Comparison of ENCODE assay signal across 23 cellular contexts in genomic region chr2:117963446-117963845, GRCh38. TPM values are rescaled to one million over a fixed set of nuclear protein-coding genes. Genes with fewer than 3 reads are reported as not detected.
DNase-seq lines count a peak whose midpoint lies in the region; ATAC-seq, FAIRE-seq and TF ChIP-seq lines count a peak whose summit lies in the region.
"Had no signal": no experiment of that assay in that cellular context is flagged by ENCODE, and none has a peak within 500 bp of the region (broad histone marks: within the 10 kb centered on the region; RNA-seq: fewer than 3 reads in every experiment).

No MANE protein-coding gene starts in this region.

- H3K79me2 ChIP-seq in SK-N-SH (ENCODE audit: insufficient read depth), result no peaks in the 10 kb centered on the region
- H3K79me2 ChIP-seq in astrocyte (ENCODE audit: insufficient read depth, low read length), result no peaks in the 10 kb centered on the region
- no peaks in the 10 kb centered on the region for H3K79me2 ChIP-seq in neural progenitor cell (ENCODE audit: low read depth)

- H3K4me3 Mint-ChIP-seq in astrocyte (ENCODE audit: unreplicated experiment) (no peak overlapping the region), neural progenitor cell (no peak overlapping the region)
- H3K4me3 Mint-ChIP-seq: CD4-positive, CD25-positive, alpha-beta regulatory T cell; IgD-negative memory B cell had no signal

- H3K27ac ChIP-seq in SK-N-SH (ENCODE audit: low read depth in 2 of 2, low read length in 1 of 2) (no peak overlapping the region), astrocyte (ENCODE audit: low read depth, low read length) (no peak overlapping the region), neural progenitor cell (peak overlapping the region; percentile 75)
- H3K27ac ChIP-seq: 22Rv1, HL-60, KMS-11, SJSA1 had no signal

- TF ChIP-seq CTCF in SK-N-SH (IDR thresholded peaks at IDR 0.05) (no peak), astrocyte (IDR thresholded peaks at IDR 0.05; ENCODE audit: insufficient read depth, low read depth, low read length) (no peak), neural progenitor cell (IDR thresholded peaks at IDR 0.05) (no peak)

- TF ChIP-seq EP300 in SK-N-SH (IDR thresholded peaks at IDR 0.05; ENCODE audit: borderline replicate concordance in 1 of 2, low read depth in 1 of 2, low read length in 1 of 2), result no peak

- H3F3A ChIP-seq in SK-N-SH (replicated peaks; ENCODE audit: insufficient read depth) (peaks cover 14% of the 10 kb centered on the region), neural progenitor cell (ENCODE audit: low read depth) (peaks cover 15% of the 10 kb centered on the region)

- H3K4me2 ChIP-seq in SK-N-SH, result no peak overlapping the region
- no peak overlapping the region for H3K4me2 ChIP-seq in astrocyte (ENCODE audit: low read length)
- peak overlapping the region; percentile 59 for H3K4me2 ChIP-seq in neural progenitor cell
- H3K4me2 ChIP-seq: KMS-11 had no signal

- WGBS in SK-N-SH (ENCODE audit: low lambda C conversion rate), result 100% methylated on average over 1 of the region's 1 CpG

- POLR2A ChIA-PET in SK-N-SH (lab: Yijun Ruan, JAX), result no interaction called here

- H4K20me1 ChIP-seq in SK-N-SH (ENCODE audit: insufficient read depth) (no peaks in the 10 kb centered on the region), astrocyte (ENCODE audit: insufficient read depth, low read length) (no peaks in the 10 kb centered on the region), neural progenitor cell (ENCODE audit: low read depth) (no peaks in the 10 kb centered on the region)

- CTCF ChIA-PET in SK-N-SH (lab: Yijun Ruan, JAX), result interaction anchor here (1.2 to 2.1 kb wide), 2 partner anchors 40 kb away, joined by 4 to 7 read pairs; no protein-coding TSS in a partner anchor

- H3K4me3 ChIP-seq in SK-N-SH (ENCODE audit: low read depth in 2 of 2, low read length in 1 of 2), result no peak overlapping the region
- H3K4me3 ChIP-seq in astrocyte (ENCODE audit: insufficient read depth, low read depth, low read length), result no peak overlapping the region
- no peak overlapping the region for H3K4me3 ChIP-seq in neural progenitor cell
- H3K4me3 ChIP-seq: SJSA1 had no signal

- H3K27me3 ChIP-seq in SK-N-SH (ENCODE audit: insufficient read depth) (no peaks in the 10 kb centered on the region), astrocyte (ENCODE audit: insufficient read depth, low read length) (no peaks in the 10 kb centered on the region), neural progenitor cell (no peaks in the 10 kb centered on the region)
- H3K27me3 ChIP-seq: SJSA1 had no signal

- DNase-seq in SK-N-SH, result no peak
- peak; percentile 56 for DNase-seq in astrocyte (ENCODE audit: low read depth)
- no peak for DNase-seq in neural progenitor cell (ENCODE audit: low spot score)
- DNase-seq in SKM-1 treated with dmso at 0.1 percent for 144 hours (lab: John Stamatoyannopoulos, UW; ENCODE audit: unreplicated experiment), result no peak
- no peak for DNase-seq in activated CD8-positive, alpha-beta memory T cell treated with anti-CD3 and anti-CD28 coated beads, Interleukin-2, amount 50 U/mL, for 4 hours
- DNase-seq: CD4-positive, CD25-positive, alpha-beta regulatory T cell; DMS153; DND-41; HCEC 1CT; MM.1S; NCI-H2029; NCI-H446 treated with DMSO at 0.1 percent for 48 hours; NCI-H526 treated with DMSO at 0.1 percent for 48 hours; Right ventricle myocardium superior; RPMI8226 had no signal

- ATAC-seq in SK-N-SH treated with all-trans-retinoic acid at 6 μM for 48 hours (peak; percentile 29; the same call in 1 of the 3 replicates), GM21390 (IDR thresholded peaks at IDR 0.05; ENCODE audit: unreplicated experiment) (no peak)

- no peak for TF ChIP-seq RAD21 in SK-N-SH (IDR thresholded peaks at IDR 0.05; ENCODE audit: low read length)

- no peaks in the 10 kb centered on the region for H3K9me2 ChIP-seq in SK-N-SH

- H3K4me1 ChIP-seq in SK-N-SH (ENCODE audit: control insufficient read depth in 1 of 2, insufficient read depth in 2 of 2, low read depth in 1 of 2, low read length in 1 of 2), result peaks cover 0 to 21% of the 10 kb centered on the region in 2 experiments; a peak in 3 of 4 replicates
- peaks cover 10% of the 10 kb centered on the region for H3K4me1 ChIP-seq in astrocyte (ENCODE audit: insufficient read depth, low read length)
- H3K4me1 ChIP-seq in neural progenitor cell, result peaks cover 32% of the 10 kb centered on the region

- peaks cover 13% of the 10 kb centered on the region for H3K4me1 Mint-ChIP-seq in astrocyte (ENCODE audit: low read depth, unreplicated experiment)
- peaks cover 9% of the 10 kb centered on the region for H3K4me1 Mint-ChIP-seq in neural progenitor cell
- H3K4me1 Mint-ChIP-seq: IgD-negative memory B cell had no signal

- H3K9me3 ChIP-seq in SK-N-SH, result no peaks in the 10 kb centered on the region
- H3K9me3 ChIP-seq in astrocyte (ENCODE audit: insufficient read depth, low read depth, low read length), result no peaks in the 10 kb centered on the region
- no peaks in the 10 kb centered on the region for H3K9me3 ChIP-seq in neural progenitor cell (ENCODE audit: low read depth)
- H3K9me3 ChIP-seq: SJSA1 had no signal

- H3K36me3 Mint-ChIP-seq in astrocyte (ENCODE audit: low read depth, unreplicated experiment) (peaks cover 11% of the 10 kb centered on the region), neural progenitor cell (peaks cover 1% of the 10 kb centered on the region)

- no peak overlapping the region for H3K9ac ChIP-seq in SK-N-SH
- H3K9ac ChIP-seq in astrocyte (ENCODE audit: low read length), result no peak overlapping the region
- no peak overlapping the region for H3K9ac ChIP-seq in neural progenitor cell
- H3K9ac ChIP-seq: KMS-11 had no signal

- H2AFZ ChIP-seq in SK-N-SH (ENCODE audit: low read depth) (no peak overlapping the region), astrocyte (ENCODE audit: low read depth, low read length) (no peak overlapping the region), neural progenitor cell (replicated peaks) (no peak overlapping the region)

- H3K27me3 Mint-ChIP-seq in astrocyte (ENCODE audit: low read depth, unreplicated experiment), result no peaks in the 10 kb centered on the region
- no peaks in the 10 kb centered on the region for H3K27me3 Mint-ChIP-seq in neural progenitor cell (ENCODE audit: insufficient read depth, low read depth)
- H3K27me3 Mint-ChIP-seq: CD4-positive, CD25-positive, alpha-beta regulatory T cell; IgD-negative memory B cell had no signal

- H3K9me3 Mint-ChIP-seq in astrocyte (ENCODE audit: unreplicated experiment) (no peaks in the 10 kb centered on the region), neural progenitor cell (no peaks in the 10 kb centered on the region)
- H3K9me3 Mint-ChIP-seq: CD4-positive, CD25-positive, alpha-beta regulatory T cell; IgD-negative memory B cell had no signal

- H3K27ac Mint-ChIP-seq in astrocyte (ENCODE audit: unreplicated experiment), result no peak overlapping the region
- no peak overlapping the region for H3K27ac Mint-ChIP-seq in neural progenitor cell

- H3K36me3 ChIP-seq in SK-N-SH (replicated peaks in 1 of 2; ENCODE audit: control insufficient read depth in 1 of 2, insufficient read depth in 2 of 2, low read length in 1 of 2), result peaks cover 37 to 57% of the 10 kb centered on the region in 2 experiments
- H3K36me3 ChIP-seq in astrocyte (ENCODE audit: insufficient read depth, low read length), result peaks cover 5% of the 10 kb centered on the region
- H3K36me3 ChIP-seq in neural progenitor cell, result no peaks in the 10 kb centered on the region

- FAIRE-seq in astrocyte (lab: Jason Lieb, UNC), result no peak
- FAIRE-seq: H1 had no signal

TF ChIP-seq in SK-N-SH treated with all-trans-retinoic acid at 6 μM for 48 hours, 23 proteins besides CTCF, POLR2A, EP300 and RAD21:
- TF ChIP-seq ISL1 (CRISPR knock-in tag; IDR thresholded peaks at IDR 0.05) (0 out of 2 replicates have a peak, but pooled peaks have one; percentile 14), OSR1 (CRISPR knock-in tag; IDR thresholded peaks at IDR 0.05) (no peak), SNAI2 (CRISPR knock-in tag; IDR thresholded peaks at IDR 0.05) (no peak), CSRNP3 (CRISPR knock-in tag; IDR thresholded peaks at IDR 0.05) (no peak)
TF ChIP-seq in SK-N-SH treated with all-trans-retinoic acid at 6 μM for 48 hours: peak in this region for 1.

TF ChIP-seq in SK-N-SH, 30 proteins besides CTCF, POLR2A, EP300 and RAD21 (continues in another document):
- no peak for TF ChIP-seq GATA2 (CRISPR knock-in tag; IDR thresholded peaks at IDR 0.05)
- no peak for TF ChIP-seq GABPA (IDR thresholded peaks at IDR 0.05; ENCODE audit: low read depth)
- no peak for TF ChIP-seq TAF1 (IDR thresholded peaks at IDR 0.05; ENCODE audit: borderline replicate concordance, low read depth, low read length)
- no peak for TF ChIP-seq ELF1 (IDR thresholded peaks at IDR 0.05)
- TF ChIP-seq USF1 (IDR thresholded peaks at IDR 0.05; ENCODE audit: borderline replicate concordance, low read depth), result no peak
- no peak for TF ChIP-seq NFIC (IDR thresholded peaks at IDR 0.05; ENCODE audit: borderline replicate concordance)
- no peak for TF ChIP-seq USF2 (IDR thresholded peaks at IDR 0.05; ENCODE audit: borderline replicate concordance, low read depth, low read length)

RNA-seq across cellular contexts. Expression of gene CCDC93, which starts 50.4 kb away (rescaled TPM):
- 11.7 and 15.0 TPM in 2 replicates for polyA plus RNA-seq in SK-N-SH (2012; rRNA removed)
- polyA plus RNA-seq in SK-N-SH (2012; cell fraction: cytosol; rRNA removed), result 8.8 and 10.1 TPM in 2 replicates
- polyA plus RNA-seq in SK-N-SH (2012; cell fraction: nucleus; rRNA removed), result 33.5 and 50.3 TPM in 2 replicates
- total RNA-seq in astrocyte (28.7 and 29.1 TPM in 2 replicates), neural progenitor cell (ENCODE audit: low replicate concordance) (17.2 and 21.0 TPM in 2 replicates)
